27 cellular contexts compared by ENCODE assay signal in the genomic region with DNA sequence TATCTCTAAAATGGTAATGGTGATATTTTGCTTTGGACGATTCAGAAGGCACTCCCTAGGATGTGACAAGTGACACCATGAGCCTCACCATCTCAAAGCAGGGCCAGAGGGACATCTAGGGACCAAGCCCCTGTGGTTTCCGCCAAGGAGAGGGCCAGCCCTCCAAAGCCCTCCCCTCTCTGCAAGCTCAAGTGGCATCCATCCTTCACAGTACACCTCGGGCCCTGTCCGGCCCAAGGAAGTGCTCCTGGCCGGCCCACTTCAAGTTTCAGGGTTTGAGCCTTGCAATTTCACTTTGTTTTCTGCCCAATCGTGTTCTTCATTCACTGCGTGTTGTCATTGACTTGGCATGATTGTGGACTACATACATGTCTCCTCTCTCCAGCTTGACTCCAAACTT.
"Had no signal": no experiment of that assay in that cellular context is flagged by ENCODE, and none has a peak within 500 bp of the region (broad histone marks: within the 10 kb centered on the region; RNA-seq: fewer than 3 reads in every experiment).

No MANE protein-coding gene starts in this region.

- H3K36me3 Mint-ChIP-seq: memory B cell, mesothelial cell of epicardium had no signal

- H3K9me3 Mint-ChIP-seq: dendritic cell treated with granulocyte-macrophage colony-stimulating factor and Interleukin-4, amounts not matched to agents 40 ng/mL and 50 ng/mL, for 4 days; effector memory CD8-positive, alpha-beta T cell; endodermal cell; immature natural killer cell; mesothelial cell of epicardium had no signal

- H3K27ac ChIP-seq: colonic mucosa, epithelial cell of prostate, esophagus squamous epithelium, gastrocnemius medialis, heart left ventricle, hepatocyte, left lung had no signal

- H3K4me3 ChIP-seq: colonic mucosa, esophagus squamous epithelium, gastrocnemius medialis, heart left ventricle, hepatocyte, left lung, lung, mucosa of descending colon had no signal

- H3K27ac Mint-ChIP-seq: dendritic cell treated with granulocyte-macrophage colony-stimulating factor and Interleukin-4, amounts not matched to agents 40 ng/mL and 50 ng/mL, for 4 days; effector memory CD8-positive, alpha-beta T cell; endodermal cell; immature natural killer cell; memory B cell; mesothelial cell of epicardium had no signal

- H3K27me3 ChIP-seq: colonic mucosa, esophagus squamous epithelium, hepatocyte had no signal

- ATAC-seq: effector memory CD8-positive, alpha-beta T cell; esophagus mucosa; gastrocnemius medialis; left cardiac atrium; left lung; left ventricle myocardium superior; mucosa of descending colon had no signal

- DNase-seq: colonic mucosa; cortex of kidney; effector CD8-positive, alpha-beta T cell; effector memory CD8-positive, alpha-beta T cell; endodermal cell; erythroblast; esophagus squamous epithelium; foreskin fibroblast; foreskin melanocyte; gastrocnemius medialis; hypothalamus; immature natural killer cell; islet precursor cell; left cardiac atrium; left ventricle myocardium superior; mammary epithelial cell; mesendoderm; mucosa of descending colon had no signal

- H3K36me3 ChIP-seq: colonic mucosa, esophagus squamous epithelium, gastrocnemius medialis, heart left ventricle, left lung had no signal

- H3K4me3 Mint-ChIP-seq: dendritic cell treated with granulocyte-macrophage colony-stimulating factor and Interleukin-4, amounts not matched to agents 40 ng/mL and 50 ng/mL, for 4 days; effector memory CD8-positive, alpha-beta T cell; endodermal cell; immature natural killer cell; memory B cell; mesothelial cell of epicardium had no signal

- H3K4me1 Mint-ChIP-seq: endodermal cell, memory B cell had no signal

- H3K4me1 ChIP-seq: colonic mucosa, left lung had no signal

- H3K27me3 Mint-ChIP-seq: memory B cell had no signal

- H3K9me3 ChIP-seq: colonic mucosa, esophagus squamous epithelium, gastrocnemius medialis, heart left ventricle, left lung, mucosa of descending colon had no signal
